ENCODE assay signal across 9 cellular contexts in the genomic region with DNA sequence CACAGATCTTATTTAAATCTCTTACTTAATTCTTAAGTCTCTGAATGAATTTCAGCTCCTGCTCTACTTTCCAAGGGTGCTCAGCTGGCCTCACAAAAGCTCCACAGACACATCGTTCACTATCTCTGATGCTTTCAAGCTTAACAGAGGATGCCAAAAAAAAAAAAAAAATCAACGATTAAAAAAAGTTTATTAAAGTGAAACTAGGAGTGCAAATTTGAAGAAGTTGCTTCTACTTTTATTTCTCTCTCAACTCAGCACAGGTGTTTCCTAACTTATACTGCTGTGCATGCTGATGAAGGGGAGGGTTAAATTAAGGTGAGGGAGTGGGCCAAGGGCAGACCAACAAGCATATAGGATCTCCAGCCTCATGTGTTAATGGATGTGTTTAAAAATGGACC.
DNase-seq lines count a peak whose midpoint lies in the region; ATAC-seq and TF ChIP-seq lines count a peak whose summit lies in the region.
"Had no signal": no experiment of that assay in that cellular context is flagged by ENCODE, and none has a peak within 500 bp of the region (broad histone marks: within the 10 kb centered on the region; RNA-seq: fewer than 3 reads in every experiment).

No MANE protein-coding gene starts in this region.

- no peaks in the 10 kb centered on the region for H3K27me3 ChIP-seq in A673 (replicated peaks; ENCODE audit: insufficient read depth, low read depth, low read length, poor library complexity)

- peak overlapping the region; percentile 91 for H3K4me3 Mint-ChIP-seq in memory B cell
- H3K4me3 Mint-ChIP-seq in activated T-cell treated with anti-CD3 and anti-CD28 coated beads, Interleukin-2, amount 50 U/mL, for 24 hours, result no peak overlapping the region

- intact Hi-C loops in A673 (cut with micrococcal nuclease; ENCODE audit: unreplicated experiment), result loop anchor here (2.0 kb wide), 1 partner anchor 68 kb away; no protein-coding TSS in a partner anchor

- no peaks in the 10 kb centered on the region for H3K36me3 ChIP-seq in A673 (ENCODE audit: insufficient read depth, low read length, poor library complexity, severe bottlenecking)

- H3K9me3 Mint-ChIP-seq in memory B cell, result no peaks in the 10 kb centered on the region
- H3K9me3 Mint-ChIP-seq in activated T-cell treated with anti-CD3 and anti-CD28 coated beads, Interleukin-2, amount 50 U/mL, for 24 hours, result no peaks in the 10 kb centered on the region

- H3K36me3 Mint-ChIP-seq in memory B cell, result peaks cover 3% of the 10 kb centered on the region
- no peaks in the 10 kb centered on the region for H3K36me3 Mint-ChIP-seq in activated T-cell treated with anti-CD3 and anti-CD28 coated beads, Interleukin-2, amount 50 U/mL, for 24 hours (ENCODE audit: low read depth)

- ATAC-seq in GM21528 (IDR thresholded peaks at IDR 0.05; ENCODE audit: low FRiP score, unreplicated experiment), result peak; percentile 41
- ATAC-seq in memory B cell (ENCODE audit: low read depth), result peak; percentile 72

- H3K9me3 ChIP-seq in A673 (ENCODE audit: low read depth, low read length, poor library complexity, severe bottlenecking), result no peaks in the 10 kb centered on the region

- no peak for TF ChIP-seq CTCF in A673 (conservative IDR thresholded peaks at IDR 0.05; ENCODE audit: low read depth, low read length)

- BruUV-seq in A673 (replicated peaks; lab: Mats Ljungman, UMichigan), result no TSS peak

- POLR2A ChIA-PET in A673 (lab: Charles Lee; ENCODE audit: low non-redundant PET), result interaction anchor here (0.6 kb wide), 1 partner anchor 245 kb away, joined by 4 read pairs; no protein-coding TSS in a partner anchor
- POLR2A ChIA-PET in HEK293T (lab: Yijun Ruan, JAX), result interaction anchor here (0.6 kb wide), 1 partner anchor 94 kb away, joined by 3 read pairs; no protein-coding TSS in a partner anchor

- DNase-seq in A673 (ENCODE audit: low spot score) (no peak), astrocyte of the hippocampus (ENCODE audit: low read depth, low spot score) (peak; percentile 41), memory B cell (ENCODE audit: low spot score in 2 of 2) (peak in 1 of 2 donors; percentile 57), HEK293T (ENCODE audit: extremely low spot score) (no peak), SW 1271 (lab: John Stamatoyannopoulos, UW) (no peak)
- DNase-seq in activated T-cell treated with anti-CD3 and anti-CD28 coated beads, Interleukin-2, amount 50 U/mL, for 24 hours, result no peak
- DNase-seq in stimulated activated CD8-positive, alpha-beta memory T cell treated with anti-CD3 and anti-CD28 coated beads, Interleukin-4, amount 100 ng/mL, for 48 hours, result no peak
- DNase-seq: OCI-M1 had no signal

- CTCF ChIA-PET in A673 (lab: Charles Lee) (interaction anchor here (0.6 kb wide), 2 partner anchors 9 to 37 kb away, joined by 3 to 4 read pairs; no protein-coding TSS in a partner anchor), HEK293T (lab: Yijun Ruan, JAX) (interaction anchor here (0.7 to 1.1 kb wide), 2 partner anchors 11 to 27 kb away, joined by 3 to 7 read pairs; no protein-coding TSS in a partner anchor)

- peaks cover 72% of the 10 kb centered on the region for H3K4me1 ChIP-seq in A673 (ENCODE audit: insufficient read depth, low read length, poor library complexity, severe bottlenecking)

- no peaks in the 10 kb centered on the region for H3K27me3 Mint-ChIP-seq in memory B cell
- no peaks in the 10 kb centered on the region for H3K27me3 Mint-ChIP-seq in activated T-cell treated with anti-CD3 and anti-CD28 coated beads, Interleukin-2, amount 50 U/mL, for 24 hours

- H3K27ac Mint-ChIP-seq in memory B cell, result no peak overlapping the region
- H3K27ac Mint-ChIP-seq in activated T-cell treated with anti-CD3 and anti-CD28 coated beads, Interleukin-2, amount 50 U/mL, for 24 hours, result no peak overlapping the region

- peak overlapping the region; percentile 83 for H3K27ac ChIP-seq in A673 (ENCODE audit: low read depth, low read length, poor library complexity, severe bottlenecking)

- peaks cover 36% of the 10 kb centered on the region for H3K4me1 Mint-ChIP-seq in memory B cell
- peaks cover 7% of the 10 kb centered on the region for H3K4me1 Mint-ChIP-seq in activated T-cell treated with anti-CD3 and anti-CD28 coated beads, Interleukin-2, amount 50 U/mL, for 24 hours (ENCODE audit: low read depth)

- peak overlapping the region; percentile 58 for H3K4me3 ChIP-seq in A673 (ENCODE audit: low read depth, low read length, poor library complexity, severe bottlenecking)

TF ChIP-seq in HEK293T, 16 proteins besides CTCF, POLR2A, EP300 and RAD21:
- TF ChIP-seq FOXK2 (IDR thresholded peaks at IDR 0.05) (no peak), L3MBTL2 (conservative IDR thresholded peaks at IDR 0.05) (no peak), PKNOX1 (IDR thresholded peaks at IDR 0.05) (no peak), CTBP1 (IDR thresholded peaks at IDR 0.05; ENCODE audit: borderline replicate concordance) (no peak), ARNT (IDR thresholded peaks at IDR 0.05) (no peak), SP1 (IDR thresholded peaks at IDR 0.05) (no peak), BHLHE40 (IDR thresholded peaks at IDR 0.05; ENCODE audit: borderline replicate concordance) (no peak), SUZ12 (IDR thresholded peaks at IDR 0.05) (no peak), ELF4 (IDR thresholded peaks at IDR 0.05) (no peak)
TF ChIP-seq in HEK293T: peak in this region for 0.
